Comparison of ENCODE assay signal across 9 cellular contexts in genomic region chr12:113186666-113187325, GRCh38. TPM values are rescaled to one million over a fixed set of nuclear protein-coding genes. Genes with fewer than 3 reads are reported as not detected.
DNase-seq lines count a peak whose midpoint lies in the region; ATAC-seq, FAIRE-seq and TF ChIP-seq lines count a peak whose summit lies in the region.
"Had no signal": no experiment of that assay in that cellular context is flagged by ENCODE, and none has a peak within 500 bp of the region (broad histone marks: within the 10 kb centered on the region; RNA-seq: fewer than 3 reads in every experiment).

No MANE protein-coding gene starts in this region.

- TF ChIP-seq CTCF in HepG2 (CRISPR knock-in tag; IDR thresholded peaks at IDR 0.05) (no peak), tibial artery (IDR thresholded peaks at IDR 0.05) (no peak)

- intact Hi-C loops in HepG2 (cut with micrococcal nuclease; ENCODE audit: unreplicated experiment) (no loop called here), tibial artery (cut with DNase I; ENCODE audit: low total_unique reads) (no loop called here)

- peak overlapping the region; percentile 97 for H3K4me3 Mint-ChIP-seq in activated naive CD4-positive, alpha-beta T cell treated with anti-CD3 and anti-CD28 coated beads, Interleukin-2, amount 50 U/mL, for 24 hours
- peak overlapping the region; percentile 98 for H3K4me3 Mint-ChIP-seq in activated naive CD8-positive, alpha-beta T cell treated with anti-CD3 and anti-CD28 coated beads, Interleukin-2, amount 50 U/mL, for 24 hours

- H3K27ac Mint-ChIP-seq in activated naive CD4-positive, alpha-beta T cell treated with anti-CD3 and anti-CD28 coated beads, Interleukin-2, amount 50 U/mL, for 24 hours, result peak overlapping the region; percentile 94
- H3K27ac Mint-ChIP-seq in activated naive CD8-positive, alpha-beta T cell treated with anti-CD3 and anti-CD28 coated beads, Interleukin-2, amount 50 U/mL, for 24 hours, result peak overlapping the region; percentile 96

- TF ChIP-seq RAD21 in HepG2 (CRISPR knock-in tag; IDR thresholded peaks at IDR 0.05), result no peak

- 15% methylated on average over 8 of the region's 16 CpGs for WGBS in HepG2 (ENCODE audit: low lambda C conversion rate)

- FAIRE-seq in HepG2 (lab: Jason Lieb, UNC), result no peak

- H3K4me2 ChIP-seq in HepG2 (ENCODE audit: low read depth, low read length), result peak overlapping the region; percentile 80

- CTCF ChIA-PET in HepG2 (lab: Yijun Ruan, JAX; ENCODE audit: low intra/inter-chr PET ratio, low total read pairs), result no interaction called here

- H4K20me1 ChIP-seq in HepG2 (ENCODE audit: insufficient read depth, low read length), result no peaks in the 10 kb centered on the region; the same call in 1 of the 2 replicates

- no peaks in the 10 kb centered on the region for H3K9me3 Mint-ChIP-seq in activated naive CD4-positive, alpha-beta T cell treated with anti-CD3 and anti-CD28 coated beads, Interleukin-2, amount 50 U/mL, for 24 hours
- H3K9me3 Mint-ChIP-seq in activated naive CD8-positive, alpha-beta T cell treated with anti-CD3 and anti-CD28 coated beads, Interleukin-2, amount 50 U/mL, for 24 hours, result no peaks in the 10 kb centered on the region

- H3K4me3 ChIP-seq in HepG2 (replicated peaks in 1 of 3; ENCODE audit: insufficient read depth in 1 of 3, low read depth in 2 of 3, low read length in 3 of 3) (peak overlapping the region; percentile 70 to 96 (median 86); a peak in 5 of 6 replicates), tibial artery (peak overlapping the region; percentile 87 to 96)

- in situ Hi-C loops in HepG2 (cut with HindIII; ENCODE audit: extremely low pct_ligation_motif_present, low pct_unique_long_range_greater_than_20kb), result no loop called here

- ATAC-seq in activated naive CD8-positive, alpha-beta T cell treated with anti-CD3 and anti-CD28 coated beads, Interleukin-2, amount 50 U/mL, for 24 hours, result no peak
- ATAC-seq in HepG2 (no peak; the same call in 2 of the 3 replicates), HG03460 (IDR thresholded peaks at IDR 0.05; ENCODE audit: unreplicated experiment) (no peak), GM19397 (IDR thresholded peaks at IDR 0.05; ENCODE audit: unreplicated experiment) (no peak)

- H3K27me3 ChIP-seq in HepG2 (ENCODE audit: control insufficient read depth in 1 of 2, insufficient read depth in 2 of 2, low read length in 2 of 2) (no peaks in the 10 kb centered on the region), tibial artery (no peaks in the 10 kb centered on the region)

- H2AFZ ChIP-seq in HepG2 (ENCODE audit: low read length), result no peak overlapping the region

- H3K36me3 Mint-ChIP-seq in activated naive CD4-positive, alpha-beta T cell treated with anti-CD3 and anti-CD28 coated beads, Interleukin-2, amount 50 U/mL, for 24 hours, result peaks cover 9% of the 10 kb centered on the region
- peaks cover 32% of the 10 kb centered on the region for H3K36me3 Mint-ChIP-seq in activated naive CD8-positive, alpha-beta T cell treated with anti-CD3 and anti-CD28 coated beads, Interleukin-2, amount 50 U/mL, for 24 hours (ENCODE audit: low read depth)

- TF ChIP-seq EP300 in HepG2 (IDR thresholded peaks at IDR 0.05; ENCODE audit: low read depth in 2 of 2, low read length in 2 of 2) (no peak), HepG2 (CRISPR knock-in tag; IDR thresholded peaks at IDR 0.05; ENCODE audit: borderline replicate concordance) (no peak)

- no peak for TF ChIP-seq POLR2A in HepG2 (IDR thresholded peaks at IDR 0.05; ENCODE audit: insufficient read depth in 1 of 2, low read depth in 2 of 2, low read length in 2 of 2)

- no peaks in the 10 kb centered on the region for H3K9me3 ChIP-seq in HepG2 (ENCODE audit: low read length)
- no peaks in the 10 kb centered on the region for H3K9me3 ChIP-seq in tibial artery

- H3K36me3 ChIP-seq in HepG2 (replicated peaks in 1 of 2; ENCODE audit: control insufficient read depth in 1 of 2, insufficient read depth in 2 of 2, low read length in 2 of 2) (peaks cover 10 to 20% of the 10 kb centered on the region in 2 experiments; a peak in 4 of 5 replicates), tibial artery (peaks cover 5 to 26% (median 6%) of the 10 kb centered on the region in 3 donors)

- H3K27ac ChIP-seq in HepG2 (ENCODE audit: extremely low read length, insufficient read depth, low read length) (peak overlapping the region; percentile 93), tibial artery (peak overlapping the region; percentile 37 to 97)

- POLR2A ChIA-PET in HepG2 (lab: Yijun Ruan, JAX), result interaction anchor here (1.2 to 2.2 kb wide), 3 partner anchors 19 to 60 kb away, joined by 4 to 14 read pairs (median 13); no protein-coding TSS in a partner anchor

- no peak for DNase-seq in activated naive CD4-positive, alpha-beta T cell treated with anti-CD3 and anti-CD28 coated beads, Interleukin-2, amount 50 U/mL, for 16 hours
- DNase-seq in activated naive CD8-positive, alpha-beta T cell treated with anti-CD3 and anti-CD28 coated beads, Interleukin-2, amount 50 U/mL, for 24 hours, result no peak
- no peak for DNase-seq in HepG2 (ENCODE audit: low spot score)
- no peak for DNase-seq in tibial artery
- DNase-seq in DMS114 treated with DMSO at 0.1 percent for 48 hours (lab: John Stamatoyannopoulos, UW; ENCODE audit: unreplicated experiment), result no peak
- DNase-seq: islet precursor cell had no signal

- H3K4me1 Mint-ChIP-seq in activated naive CD4-positive, alpha-beta T cell treated with anti-CD3 and anti-CD28 coated beads, Interleukin-2, amount 50 U/mL, for 24 hours, result peaks cover 36% of the 10 kb centered on the region
- H3K4me1 Mint-ChIP-seq in activated naive CD8-positive, alpha-beta T cell treated with anti-CD3 and anti-CD28 coated beads, Interleukin-2, amount 50 U/mL, for 24 hours, result peaks cover 46% of the 10 kb centered on the region

- no peaks in the 10 kb centered on the region for H3K27me3 Mint-ChIP-seq in activated naive CD4-positive, alpha-beta T cell treated with anti-CD3 and anti-CD28 coated beads, Interleukin-2, amount 50 U/mL, for 24 hours
- H3K27me3 Mint-ChIP-seq in activated naive CD8-positive, alpha-beta T cell treated with anti-CD3 and anti-CD28 coated beads, Interleukin-2, amount 50 U/mL, for 24 hours, result no peaks in the 10 kb centered on the region

- no TSS peak for BruUV-seq in HepG2 (replicated peaks; lab: Mats Ljungman, UMichigan)

- peak overlapping the region; percentile 98 for H3K9ac ChIP-seq in HepG2 (ENCODE audit: insufficient read depth, low read depth, low read length)

- peaks cover 34% of the 10 kb centered on the region for H3K4me1 ChIP-seq in HepG2 (ENCODE audit: insufficient read depth, low read length)
- peaks cover 0 to 33% (median 24%) of the 10 kb centered on the region in 4 donors for H3K4me1 ChIP-seq in tibial artery

- H3K79me2 ChIP-seq in HepG2 (ENCODE audit: insufficient read depth, low read length), result peaks cover 50% of the 10 kb centered on the region

RNA-seq across cellular contexts. Expression of gene RITA1, which starts 1.3 kb away (rescaled TPM):
- total RNA-seq in HepG2 (2016; rRNA removed; fragmentation: Illumina TruSeq; extraction: Trizol), result 28.1 and 28.9 TPM in 2 replicates
- 34.7 and 44.4 TPM in 2 replicates for total RNA-seq in HepG2 (2016; cell fraction: cytosol; rRNA removed; fragmentation: Illumina TruSeq; extraction: Trizol; ENCODE audit: low read depth)
- 25.7 and 31.1 TPM in 2 replicates for total RNA-seq in HepG2 (2016; cell fraction: insoluble cytoplasmic fraction; rRNA removed; fragmentation: Illumina TruSeq; extraction: Trizol)
- total RNA-seq in HepG2 (2016; cell fraction: membrane; rRNA removed; fragmentation: Illumina TruSeq; extraction: Trizol), result 58.4 and 67.9 TPM in 2 replicates
- 16.2 and 17.8 TPM in 2 replicates for total RNA-seq in HepG2 (2016; cell fraction: nucleus; rRNA removed; fragmentation: Illumina TruSeq; extraction: Trizol)
- polyA plus RNA-seq in HepG2 (2011; rRNA removed), result 12.4 and 14.3 TPM in 2 replicates
- 13.8 and 16.3 TPM in 2 replicates for polyA plus RNA-seq in HepG2 (2011; cell fraction: cytosol; rRNA removed)
- 8.9 and 10.1 TPM in 2 replicates for polyA plus RNA-seq in HepG2 (2011; cell fraction: nucleus; rRNA removed)
- polyA plus RNA-seq in HepG2 (2012), result 8.6 and 10.6 TPM in 2 replicates
- polyA plus RNA-seq in HepG2 (2016; cell fraction: cytosol; fragmentation: Illumina TruSeq; extraction: Trizol; ENCODE audit: low read depth), result 48.9 and 64.2 TPM in 2 replicates
- 35.7 and 37.7 TPM in 2 replicates for polyA plus RNA-seq in HepG2 (2016; cell fraction: insoluble cytoplasmic fraction; fragmentation: Illumina TruSeq; extraction: Trizol; ENCODE audit: low read depth)
- 64.3 and 73.8 TPM in 2 replicates for polyA plus RNA-seq in HepG2 (2016; cell fraction: membrane; fragmentation: Illumina TruSeq; extraction: Trizol; ENCODE audit: low read depth)
- 21.0 and 24.3 TPM in 2 replicates for polyA plus RNA-seq in HepG2 (2016; cell fraction: nucleus; fragmentation: Illumina TruSeq; extraction: Trizol; ENCODE audit: insufficient read depth, low read depth)
- 12.2 and 25.5 TPM in 2 replicates for polyA minus RNA-seq in HepG2 (2011; rRNA and poly(A)+ RNA removed; ENCODE audit: low replicate concordance)
- polyA minus RNA-seq in HepG2 (2011; cell fraction: cytosol; rRNA and poly(A)+ RNA removed), result 6.2 and 7.6 TPM in 2 replicates
- polyA minus RNA-seq in HepG2 (2011; cell fraction: nucleus; rRNA and poly(A)+ RNA removed), result 11.1 and 14.5 TPM in 2 replicates

RNA-seq across cellular contexts. Expression of gene DDX54, which starts 1.5 kb away (rescaled TPM):
- 45.1 and 59.7 TPM in 2 replicates for total RNA-seq in HepG2 (2016; rRNA removed; fragmentation: Illumina TruSeq; extraction: Trizol)
- 5.0 and 6.8 TPM in 2 replicates for total RNA-seq in HepG2 (2016; cell fraction: cytosol; rRNA removed; fragmentation: Illumina TruSeq; extraction: Trizol; ENCODE audit: low read depth)
- total RNA-seq in HepG2 (2016; cell fraction: insoluble cytoplasmic fraction; rRNA removed; fragmentation: Illumina TruSeq; extraction: Trizol), result 44.2 and 60.5 TPM in 2 replicates
- 15.7 and 17.4 TPM in 2 replicates for total RNA-seq in HepG2 (2016; cell fraction: membrane; rRNA removed; fragmentation: Illumina TruSeq; extraction: Trizol)
- 30.5 and 38.6 TPM in 2 replicates for total RNA-seq in HepG2 (2016; cell fraction: nucleus; rRNA removed; fragmentation: Illumina TruSeq; extraction: Trizol)
- polyA plus RNA-seq in HepG2 (2011; rRNA removed), result 51.3 and 61.1 TPM in 2 replicates
- polyA plus RNA-seq in HepG2 (2011; cell fraction: cytosol; rRNA removed), result 33.9 and 54.0 TPM in 2 replicates
- polyA plus RNA-seq in HepG2 (2011; cell fraction: nucleus; rRNA removed), result 56.0 and 66.1 TPM in 2 replicates
- polyA plus RNA-seq in HepG2 (2012), result 29.2 and 33.1 TPM in 2 replicates
- 4.2 and 4.5 TPM in 2 replicates for polyA plus RNA-seq in HepG2 (2016; cell fraction: cytosol; fragmentation: Illumina TruSeq; extraction: Trizol; ENCODE audit: low read depth)
- polyA plus RNA-seq in HepG2 (2016; cell fraction: insoluble cytoplasmic fraction; fragmentation: Illumina TruSeq; extraction: Trizol; ENCODE audit: low read depth), result 61.6 and 69.4 TPM in 2 replicates
- polyA plus RNA-seq in HepG2 (2016; cell fraction: membrane; fragmentation: Illumina TruSeq; extraction: Trizol; ENCODE audit: low read depth), result 8.9 and 13.8 TPM in 2 replicates
- 93.7 and 96.2 TPM in 2 replicates for polyA plus RNA-seq in HepG2 (2016; cell fraction: nucleus; fragmentation: Illumina TruSeq; extraction: Trizol; ENCODE audit: insufficient read depth, low read depth)
- polyA minus RNA-seq in HepG2 (2011; rRNA and poly(A)+ RNA removed; ENCODE audit: low replicate concordance), result 67.7 and 93.0 TPM in 2 replicates
- 23.5 and 27.4 TPM in 2 replicates for polyA minus RNA-seq in HepG2 (2011; cell fraction: cytosol; rRNA and poly(A)+ RNA removed)
- 26.4 and 35.3 TPM in 2 replicates for polyA minus RNA-seq in HepG2 (2011; cell fraction: nucleus; rRNA and poly(A)+ RNA removed)

RNA-seq across cellular contexts. Expression of gene TPCN1, which starts 34.5 kb away (rescaled TPM):
- 3.8 and 8.0 TPM in 2 replicates for total RNA-seq in HepG2 (2016; rRNA removed; fragmentation: Illumina TruSeq; extraction: Trizol)
- total RNA-seq in HepG2 (2016; cell fraction: cytosol; rRNA removed; fragmentation: Illumina TruSeq; extraction: Trizol; ENCODE audit: low read depth), result 4.4 and 4.6 TPM in 2 replicates
- 3.0 and 10.0 TPM in 2 replicates for total RNA-seq in HepG2 (2016; cell fraction: insoluble cytoplasmic fraction; rRNA removed; fragmentation: Illumina TruSeq; extraction: Trizol)
- 4.2 and 4.5 TPM in 2 replicates for total RNA-seq in HepG2 (2016; cell fraction: membrane; rRNA removed; fragmentation: Illumina TruSeq; extraction: Trizol)
- total RNA-seq in HepG2 (2016; cell fraction: nucleus; rRNA removed; fragmentation: Illumina TruSeq; extraction: Trizol), result 12.3 and 15.7 TPM in 2 replicates
- 26.8 and 33.5 TPM in 2 replicates for polyA plus RNA-seq in HepG2 (2011; rRNA removed)
- polyA plus RNA-seq in HepG2 (2011; cell fraction: cytosol; rRNA removed), result 10.3 and 10.4 TPM in 2 replicates
- polyA plus RNA-seq in HepG2 (2011; cell fraction: nucleus; rRNA removed), result 183 and 201 TPM in 2 replicates
- 18.0 and 21.8 TPM in 2 replicates for polyA plus RNA-seq in HepG2 (2012)
- polyA plus RNA-seq in HepG2 (2016; cell fraction: cytosol; fragmentation: Illumina TruSeq; extraction: Trizol; ENCODE audit: low read depth), result 0.84 and 1.4 TPM in 2 replicates
- polyA plus RNA-seq in HepG2 (2016; cell fraction: insoluble cytoplasmic fraction; fragmentation: Illumina TruSeq; extraction: Trizol; ENCODE audit: low read depth), result 3.5 and 4.1 TPM in 2 replicates
- polyA plus RNA-seq in HepG2 (2016; cell fraction: membrane; fragmentation: Illumina TruSeq; extraction: Trizol; ENCODE audit: low read depth), result 2.5 and 2.8 TPM in 2 replicates
- 42.1 and 42.8 TPM in 2 replicates for polyA plus RNA-seq in HepG2 (2016; cell fraction: nucleus; fragmentation: Illumina TruSeq; extraction: Trizol; ENCODE audit: insufficient read depth, low read depth)
- 40.0 and 48.9 TPM in 2 replicates for polyA minus RNA-seq in HepG2 (2011; rRNA and poly(A)+ RNA removed; ENCODE audit: low replicate concordance)
- 7.3 and 9.8 TPM in 2 replicates for polyA minus RNA-seq in HepG2 (2011; cell fraction: cytosol; rRNA and poly(A)+ RNA removed)
- 45.8 and 47.1 TPM in 2 replicates for polyA minus RNA-seq in HepG2 (2011; cell fraction: nucleus; rRNA and poly(A)+ RNA removed)

RNA-seq across cellular contexts. Expression of gene CFAP73, which starts 37.3 kb away (rescaled TPM):
- not detected in 2 replicates for total RNA-seq in HepG2 (2016; rRNA removed; fragmentation: Illumina TruSeq; extraction: Trizol)
- total RNA-seq in HepG2 (2016; cell fraction: cytosol; rRNA removed; fragmentation: Illumina TruSeq; extraction: Trizol; ENCODE audit: low read depth), result not detected in 2 replicates
- not detected in 2 replicates for total RNA-seq in HepG2 (2016; cell fraction: insoluble cytoplasmic fraction; rRNA removed; fragmentation: Illumina TruSeq; extraction: Trizol)
- not detected in 2 replicates for total RNA-seq in HepG2 (2016; cell fraction: membrane; rRNA removed; fragmentation: Illumina TruSeq; extraction: Trizol)
- not detected in 2 replicates for total RNA-seq in HepG2 (2016; cell fraction: nucleus; rRNA removed; fragmentation: Illumina TruSeq; extraction: Trizol)
- not detected in 2 replicates for polyA plus RNA-seq in HepG2 (2011; rRNA removed)
- polyA plus RNA-seq in HepG2 (2011; cell fraction: cytosol; rRNA removed), result not detected in 2 replicates
- polyA plus RNA-seq in HepG2 (2011; cell fraction: nucleus; rRNA removed), result not detected in 2 replicates
- not detected in 2 replicates for polyA plus RNA-seq in HepG2 (2012)
- polyA plus RNA-seq in HepG2 (2016; cell fraction: cytosol; fragmentation: Illumina TruSeq; extraction: Trizol; ENCODE audit: low read depth), result not detected in 2 replicates
- polyA plus RNA-seq in HepG2 (2016; cell fraction: insoluble cytoplasmic fraction; fragmentation: Illumina TruSeq; extraction: Trizol; ENCODE audit: low read depth), result not detected in 2 replicates
- polyA plus RNA-seq in HepG2 (2016; cell fraction: membrane; fragmentation: Illumina TruSeq; extraction: Trizol; ENCODE audit: low read depth), result not detected in 2 replicates
- not detected in 2 replicates for polyA plus RNA-seq in HepG2 (2016; cell fraction: nucleus; fragmentation: Illumina TruSeq; extraction: Trizol; ENCODE audit: insufficient read depth, low read depth)
- not detected in 2 replicates for polyA minus RNA-seq in HepG2 (2011; rRNA and poly(A)+ RNA removed; ENCODE audit: low replicate concordance)
- not detected in 2 replicates for polyA minus RNA-seq in HepG2 (2011; cell fraction: cytosol; rRNA and poly(A)+ RNA removed)
- not detected in 2 replicates for polyA minus RNA-seq in HepG2 (2011; cell fraction: nucleus; rRNA and poly(A)+ RNA removed)

RNA-seq across cellular contexts. Expression of gene RASAL1, which starts 51.2 kb away (rescaled TPM):
- not detected in 2 replicates for total RNA-seq in HepG2 (2016; rRNA removed; fragmentation: Illumina TruSeq; extraction: Trizol)
- 0.18 TPM in 1 of 2 replicates, not detected in the other for total RNA-seq in HepG2 (2016; cell fraction: cytosol; rRNA removed; fragmentation: Illumina TruSeq; extraction: Trizol; ENCODE audit: low read depth)
- total RNA-seq in HepG2 (2016; cell fraction: insoluble cytoplasmic fraction; rRNA removed; fragmentation: Illumina TruSeq; extraction: Trizol), result not detected in 2 replicates
- total RNA-seq in HepG2 (2016; cell fraction: membrane; rRNA removed; fragmentation: Illumina TruSeq; extraction: Trizol), result not detected in 2 replicates
- total RNA-seq in HepG2 (2016; cell fraction: nucleus; rRNA removed; fragmentation: Illumina TruSeq; extraction: Trizol), result not detected in 2 replicates
- polyA plus RNA-seq in HepG2 (2011; rRNA removed), result not detected in 2 replicates
- not detected in 2 replicates for polyA plus RNA-seq in HepG2 (2011; cell fraction: cytosol; rRNA removed)
- polyA plus RNA-seq in HepG2 (2011; cell fraction: nucleus; rRNA removed), result 0.07 and 0.31 TPM in 2 replicates
- polyA plus RNA-seq in HepG2 (2012), result not detected in 2 replicates
- polyA plus RNA-seq in HepG2 (2016; cell fraction: cytosol; fragmentation: Illumina TruSeq; extraction: Trizol; ENCODE audit: low read depth), result 0.12 TPM in 1 of 2 replicates, not detected in the other
- polyA plus RNA-seq in HepG2 (2016; cell fraction: insoluble cytoplasmic fraction; fragmentation: Illumina TruSeq; extraction: Trizol; ENCODE audit: low read depth), result not detected in 2 replicates
- not detected in 2 replicates for polyA plus RNA-seq in HepG2 (2016; cell fraction: membrane; fragmentation: Illumina TruSeq; extraction: Trizol; ENCODE audit: low read depth)
- 0.72 TPM in 1 of 2 replicates, not detected in the other for polyA plus RNA-seq in HepG2 (2016; cell fraction: nucleus; fragmentation: Illumina TruSeq; extraction: Trizol; ENCODE audit: insufficient read depth, low read depth)
- polyA minus RNA-seq in HepG2 (2011; rRNA and poly(A)+ RNA removed; ENCODE audit: low replicate concordance), result 0.30 TPM in 1 of 2 replicates, not detected in the other
- not detected in 2 replicates for polyA minus RNA-seq in HepG2 (2011; cell fraction: cytosol; rRNA and poly(A)+ RNA removed)
- polyA minus RNA-seq in HepG2 (2011; cell fraction: nucleus; rRNA and poly(A)+ RNA removed), result not detected in 2 replicates
